Comparison of ENCODE assay signal across 22 cellular contexts in genomic region chr5:174722500-174722899, GRCh38. TPM values are rescaled to one million over a fixed set of nuclear protein-coding genes. Genes with fewer than 3 reads are reported as not detected.
DNase-seq lines count a peak whose midpoint lies in the region; ATAC-seq, FAIRE-seq and TF ChIP-seq lines count a peak whose summit lies in the region.
"Had no signal": no experiment of that assay in that cellular context is flagged by ENCODE, and none has a peak within 500 bp of the region (broad histone marks: within the 10 kb centered on the region; RNA-seq: fewer than 3 reads in every experiment).

No MANE protein-coding gene starts in this region.

- no peak for ATAC-seq in A549
- ATAC-seq in HG03378 (IDR thresholded peaks at IDR 0.05; ENCODE audit: unreplicated experiment): no peak
- ATAC-seq: PC-3 had no signal

- H3K36me3 ChIP-seq in parathyroid adenoma (ENCODE audit: control insufficient read depth, insufficient read depth, low read length): no peaks in the 10 kb centered on the region
- H3K36me3 ChIP-seq in colonic mucosa: no peaks in the 10 kb centered on the region
- H3K36me3 ChIP-seq: BLaER1 had no signal

- H3K4me1 Mint-ChIP-seq in brain: peaks cover 40% of the 10 kb centered on the region
- peaks cover 78% of the 10 kb centered on the region for H3K4me1 Mint-ChIP-seq in mesothelial cell of epicardium
- peaks cover 3% of the 10 kb centered on the region for H3K4me1 Mint-ChIP-seq in T-helper 2 cell treated with Interferon-gamma antibody and Interleukin-4, amounts not matched to agents 5 μg/mL and 100 μg/mL, for 36 hours (ENCODE audit: low read depth)

- H3K9ac ChIP-seq in parathyroid adenoma (no peak overlapping the region), colonic mucosa (ENCODE audit: low read depth in 2 of 2, low read length in 2 of 2) (no peak overlapping the region)
- H3K9ac ChIP-seq: BLaER1 had no signal

- TF ChIP-seq EP300 in A549 (IDR thresholded peaks at IDR 0.05): no peak

- no peaks in the 10 kb centered on the region for H3K27me3 ChIP-seq in parathyroid adenoma (ENCODE audit: control insufficient read depth, insufficient read depth, low read length)
- peaks cover 65% of the 10 kb centered on the region for H3K27me3 ChIP-seq in colonic mucosa

- peaks cover 24% of the 10 kb centered on the region for H3K79me2 ChIP-seq in parathyroid adenoma

- peaks cover 21% of the 10 kb centered on the region for H3K4me1 ChIP-seq in A549
- H3K4me1 ChIP-seq in parathyroid adenoma: peaks cover 20% of the 10 kb centered on the region
- no peaks in the 10 kb centered on the region for H3K4me1 ChIP-seq in colonic mucosa
- H3K4me1 ChIP-seq: BLaER1 had no signal

- H3K4me3 Mint-ChIP-seq in brain: peak overlapping the region in 4 of 5 experiments; percentile 79 to 88 (median 85)
- H3K4me3 Mint-ChIP-seq in mesothelial cell of epicardium: peak overlapping the region; percentile 92
- H3K4me3 Mint-ChIP-seq in T-helper 2 cell treated with Interferon-gamma antibody and Interleukin-4, amounts not matched to agents 5 μg/mL and 100 μg/mL, for 36 hours: no peak overlapping the region
- H3K4me3 Mint-ChIP-seq: CD4-positive, CD25-positive, alpha-beta regulatory T cell had no signal

- H3K27ac Mint-ChIP-seq in brain: peak overlapping the region in 1 of 5 experiments; percentile 79
- peak overlapping the region; percentile 95 for H3K27ac Mint-ChIP-seq in mesothelial cell of epicardium
- H3K27ac Mint-ChIP-seq in T-helper 2 cell treated with Interferon-gamma antibody and Interleukin-4, amounts not matched to agents 5 μg/mL and 100 μg/mL, for 36 hours: no peak overlapping the region
- H3K27ac Mint-ChIP-seq: CD4-positive, CD25-positive, alpha-beta regulatory T cell had no signal

- H3K9me3 Mint-ChIP-seq in brain: peaks cover 0 to 2% (median 0%) of the 10 kb centered on the region in 5 experiments
- no peaks in the 10 kb centered on the region for H3K9me3 Mint-ChIP-seq in mesothelial cell of epicardium
- no peaks in the 10 kb centered on the region for H3K9me3 Mint-ChIP-seq in T-helper 2 cell treated with Interferon-gamma antibody and Interleukin-4, amounts not matched to agents 5 μg/mL and 100 μg/mL, for 36 hours

- 41% methylated on average over 4 of the region's 4 CpGs for WGBS in A549 (ENCODE audit: missing lambda C conversion rate)

- DNase-seq in A549 (ENCODE audit: low read depth in 1 of 2, low spot score in 1 of 2): no peak
- no peak for DNase-seq in mesothelial cell of epicardium (ENCODE audit: low spot score in 2 of 2, unreplicated experiment in 2 of 2)
- no peak for DNase-seq in T-helper 2 cell treated with Interferon-gamma antibody and Interleukin-4, amounts not matched to agents 5 μg/mL and 100 μg/mL, for 36 hours (ENCODE audit: low spot score)
- DNase-seq in colonic mucosa: no peak
- DNase-seq: CD4-positive, CD25-positive, alpha-beta regulatory T cell; DMS153; DND-41; H7; KBM-7; NCI-H1105 treated with DMSO at 0.1 percent for 48 hours; NCI-H146; NCI-H1930; NCI-H2107; NCI-H524; NCI-H748 treated with DMSO at 0.1 percent for 48 hours; PC-3 had no signal

- intact Hi-C loops in colonic mucosa (cut with DNase I): no loop called here

- CTCF ChIA-PET in A549 (lab: Yijun Ruan, JAX): interaction anchor here (1.3 kb wide), 1 partner anchor 303 kb away, joined by 3 read pairs; no protein-coding TSS in a partner anchor

- POLR2A ChIA-PET in A549 (lab: Yijun Ruan, JAX): no interaction called here

- no peak for TF ChIP-seq RAD21 in A549 (conservative IDR thresholded peaks at IDR 0.05 in 1 of 2, IDR thresholded peaks at IDR 0.05 in 1 of 2)

- TF ChIP-seq POLR2A in A549 (IDR thresholded peaks at IDR 0.05; ENCODE audit: low read length): no peak

- H3K36me3 Mint-ChIP-seq in brain: no peaks in the 10 kb centered on the region
- no peaks in the 10 kb centered on the region for H3K36me3 Mint-ChIP-seq in mesothelial cell of epicardium
- H3K36me3 Mint-ChIP-seq in T-helper 2 cell treated with Interferon-gamma antibody and Interleukin-4, amounts not matched to agents 5 μg/mL and 100 μg/mL, for 36 hours (ENCODE audit: low read depth): no peaks in the 10 kb centered on the region
- H3K36me3 Mint-ChIP-seq: CD4-positive, CD25-positive, alpha-beta regulatory T cell had no signal

- peak overlapping the region; percentile 69 for H2AFZ ChIP-seq in parathyroid adenoma

- H3K4me3 ChIP-seq in A549 (no peak overlapping the region), parathyroid adenoma (ENCODE audit: low read depth, low read length) (no peak overlapping the region), colonic mucosa (no peak overlapping the region)
- H3K4me3 ChIP-seq: BLaER1 had no signal

- no peak for FAIRE-seq in A549 (lab: Jason Lieb, UNC)
- FAIRE-seq: GM12892, HTR-8/SVneo had no signal

- H3K27ac ChIP-seq in A549 (no peak overlapping the region), parathyroid adenoma (peak overlapping the region; percentile 91), colonic mucosa (no peak overlapping the region)
- H3K27ac ChIP-seq: BLaER1 had no signal

- TF ChIP-seq CTCF in A549 (IDR thresholded peaks at IDR 0.05) (no peak), brain (conservative IDR thresholded peaks at IDR 0.05) (no peak), mesothelial cell of epicardium (IDR thresholded peaks at IDR 0.05; ENCODE audit: unreplicated experiment) (no peak), parathyroid adenoma (IDR thresholded peaks at IDR 0.05) (no peak), colonic mucosa (IDR thresholded peaks at IDR 0.05) (no peak)

- H3K4me2 ChIP-seq in A549 (no peak overlapping the region), parathyroid adenoma (ENCODE audit: low read length) (peak overlapping the region; percentile 76)
- H3K4me2 ChIP-seq: BLaER1 had no signal

- peaks cover 100% of the 10 kb centered on the region for H3K27me3 Mint-ChIP-seq in brain
- peaks cover 3% of the 10 kb centered on the region for H3K27me3 Mint-ChIP-seq in mesothelial cell of epicardium (ENCODE audit: low read depth)
- peaks cover 87% of the 10 kb centered on the region for H3K27me3 Mint-ChIP-seq in T-helper 2 cell treated with Interferon-gamma antibody and Interleukin-4, amounts not matched to agents 5 μg/mL and 100 μg/mL, for 36 hours (ENCODE audit: low read depth)

- no peaks in the 10 kb centered on the region for H3K9me3 ChIP-seq in A549
- no peaks in the 10 kb centered on the region for H3K9me3 ChIP-seq in parathyroid adenoma (ENCODE audit: control insufficient read depth, low read length)
- H3K9me3 ChIP-seq in colonic mucosa: no peaks in the 10 kb centered on the region

TF ChIP-seq in A549, 52 proteins besides CTCF, POLR2A, EP300 and RAD21:
- TF ChIP-seq, protein P1, sequence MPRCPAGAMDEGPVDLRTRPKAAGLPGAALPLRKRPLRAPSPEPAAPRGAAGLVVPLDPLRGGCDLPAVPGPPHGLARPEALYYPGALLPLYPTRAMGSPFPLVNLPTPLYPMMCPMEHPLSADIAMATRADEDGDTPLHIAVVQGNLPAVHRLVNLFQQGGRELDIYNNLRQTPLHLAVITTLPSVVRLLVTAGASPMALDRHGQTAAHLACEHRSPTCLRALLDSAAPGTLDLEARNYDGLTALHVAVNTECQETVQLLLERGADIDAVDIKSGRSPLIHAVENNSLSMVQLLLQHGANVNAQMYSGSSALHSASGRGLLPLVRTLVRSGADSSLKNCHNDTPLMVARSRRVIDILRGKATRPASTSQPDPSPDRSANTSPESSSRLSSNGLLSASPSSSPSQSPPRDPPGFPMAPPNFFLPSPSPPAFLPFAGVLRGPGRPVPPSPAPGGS (IDR thresholded peaks at IDR 0.05): no peak
- no peak for TF ChIP-seq ESRRA (IDR thresholded peaks at IDR 0.05; ENCODE audit: borderline replicate concordance, low read length)
- no peak for TF ChIP-seq ZFP36 (IDR thresholded peaks at IDR 0.05; ENCODE audit: borderline replicate concordance, partially characterized antibody)
- TF ChIP-seq RNF2 (IDR thresholded peaks at IDR 0.05; ENCODE audit: borderline replicate concordance, low read depth): peak; percentile 65; the same call in 1 of the 2 replicates
- TF ChIP-seq CBX2 (IDR thresholded peaks at IDR 0.05; ENCODE audit: borderline replicate concordance, low read depth): no peak
- TF ChIP-seq FOSL2 (IDR thresholded peaks at IDR 0.05): no peak
- TF ChIP-seq FOSL2 (CRISPR knock-in tag; IDR thresholded peaks at IDR 0.05): no peak
- TF ChIP-seq, protein P2, sequence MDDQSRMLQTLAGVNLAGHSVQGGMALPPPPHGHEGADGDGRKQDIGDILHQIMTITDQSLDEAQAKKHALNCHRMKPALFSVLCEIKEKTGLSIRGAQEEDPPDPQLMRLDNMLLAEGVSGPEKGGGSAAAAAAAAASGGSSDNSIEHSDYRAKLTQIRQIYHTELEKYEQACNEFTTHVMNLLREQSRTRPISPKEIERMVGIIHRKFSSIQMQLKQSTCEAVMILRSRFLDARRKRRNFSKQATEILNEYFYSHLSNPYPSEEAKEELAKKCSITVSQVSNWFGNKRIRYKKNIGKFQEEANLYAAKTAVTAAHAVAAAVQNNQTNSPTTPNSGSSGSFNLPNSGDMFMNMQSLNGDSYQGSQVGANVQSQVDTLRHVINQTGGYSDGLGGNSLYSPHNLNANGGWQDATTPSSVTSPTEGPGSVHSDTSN (IDR thresholded peaks at IDR 0.05): no peak
- 0 out of 2 replicates have a peak, but pooled peaks have one; percentile 68 for TF ChIP-seq CBX8 (IDR thresholded peaks at IDR 0.05)
- no peak for TF ChIP-seq KDM5A (IDR thresholded peaks at IDR 0.05)
- no peak for TF ChIP-seq RFX5 (IDR thresholded peaks at IDR 0.05)
TF ChIP-seq in A549: peak in this region for 2.

RNA-seq across cellular contexts. Expression of gene MSX2, which starts 1.9 kb away (rescaled TPM):
- polyA plus RNA-seq in A549 (2011; rRNA removed): 2.4 and 3.8 TPM in 2 replicates
- 3.3 and 3.9 TPM in 2 replicates for polyA plus RNA-seq in A549 (2012; cell fraction: cytosol; rRNA removed)
- polyA plus RNA-seq in A549 (2012; cell fraction: nucleus; rRNA removed): 3.3 and 3.5 TPM in 2 replicates
- 2.0 to 2.6 TPM (median 2.6 TPM) in 3 replicates for polyA plus RNA-seq in A549 (2017; fragmentation: RNase III; extraction: RNeasy Plus Mini Kit Qiagen cat#74134 plus additional on column Dnase treatment)
- 3.2 and 4.2 TPM in 2 replicates for polyA minus RNA-seq in A549 (2011; rRNA and poly(A)+ RNA removed)
- 0.54 TPM for polyA plus RNA-seq in brain (ENCODE audit: insufficient read depth, low read depth, low replicate concordance)
- 83.9 to 86.9 TPM (median 85.2 TPM) in 3 replicates for total RNA-seq in mesothelial cell of epicardium
- total RNA-seq in colonic mucosa: under 1 TPM; 0.17 to 0.88 TPM
- polyA plus RNA-seq: CD4-positive, CD25-positive, alpha-beta regulatory T cell had no signal

Comparison
In these comparisons a context has a peak if more than half of its experiments do, and no peak if none do; other contexts are left out.
1. RNA of gene MSX2, which starts 1.9 kb away (total RNA-seq): 83.9 to 86.9 TPM in mesothelial cell of epicardium; 0.17 to 0.88 TPM in colonic mucosa; every median in the first group is over 10 times any median in the second.